Comparison of ENCODE assay signal across 14 cellular contexts in the genomic region with DNA sequence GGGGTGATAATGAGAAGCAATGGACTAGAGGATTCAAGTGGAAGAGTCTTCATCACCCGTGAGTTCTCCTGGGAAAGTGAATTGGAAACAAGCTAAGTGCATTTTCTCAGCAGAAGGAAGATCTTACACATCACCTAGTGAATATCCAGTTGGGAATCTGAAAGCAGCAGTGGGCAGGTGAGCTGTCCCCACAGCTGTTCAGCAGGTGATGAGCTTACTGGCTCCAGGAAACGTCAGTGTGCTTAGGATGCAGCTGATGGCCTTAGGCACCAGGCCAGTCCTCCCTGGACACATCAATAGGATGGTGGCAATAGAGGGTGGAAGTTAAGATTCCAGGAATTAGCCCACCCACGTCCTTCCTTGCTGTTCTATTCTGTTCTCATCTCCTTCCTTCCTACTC.
"Had no signal": no experiment of that assay in that cellular context is flagged by ENCODE, and none has a peak within 500 bp of the region (broad histone marks: within the 10 kb centered on the region; RNA-seq: fewer than 3 reads in every experiment).

No MANE protein-coding gene starts in this region.

- H3K4me2 ChIP-seq: neural progenitor cell had no signal

- H3K4me1 ChIP-seq: pancreas had no signal

- H3K36me3 ChIP-seq: brain microvascular endothelial cell, heart left ventricle, neural progenitor cell, pancreas, thyroid gland had no signal

- H3K27ac ChIP-seq: brain microvascular endothelial cell, heart left ventricle, neural progenitor cell, pancreas had no signal

- H3K4me1 Mint-ChIP-seq: central memory CD8-positive, alpha-beta T cell; immature natural killer cell; neural progenitor cell had no signal

- H3K9me3 ChIP-seq: pancreas, thyroid gland had no signal

- H3K27me3 ChIP-seq: brain microvascular endothelial cell, heart left ventricle, neural progenitor cell, pancreas, thyroid gland had no signal

- H3K9me3 Mint-ChIP-seq: central memory CD8-positive, alpha-beta T cell; immature natural killer cell had no signal

- H3K4me3 Mint-ChIP-seq: central memory CD8-positive, alpha-beta T cell; immature natural killer cell; neural progenitor cell had no signal

- H3K27me3 Mint-ChIP-seq: central memory CD8-positive, alpha-beta T cell had no signal

- H3K4me3 ChIP-seq: heart left ventricle, neural progenitor cell, pancreas, thyroid gland had no signal

- DNase-seq: activated CD4-positive, alpha-beta T cell treated with anti-CD3 and anti-CD28 coated beads for 48 hours; activated CD8-positive, alpha-beta memory T cell treated with anti-CD3 and anti-CD28 coated beads for 24 hours; activated naive CD4-positive, alpha-beta T cell; brain microvascular endothelial cell; effector CD8-positive, alpha-beta T cell; foreskin melanocyte; heart left ventricle; immature natural killer cell; pancreas; stimulated activated CD4-positive, alpha-beta T cell treated with anti-CD3 and anti-CD28 coated beads, Interleukin-1b, Interleukin-23, amount 100 ng/mL, for 48 hours; T-helper 2 cell; thyroid gland had no signal

- H3K27ac Mint-ChIP-seq: neural progenitor cell had no signal
